24 cellular contexts compared by ENCODE assay signal in the genomic region with DNA sequence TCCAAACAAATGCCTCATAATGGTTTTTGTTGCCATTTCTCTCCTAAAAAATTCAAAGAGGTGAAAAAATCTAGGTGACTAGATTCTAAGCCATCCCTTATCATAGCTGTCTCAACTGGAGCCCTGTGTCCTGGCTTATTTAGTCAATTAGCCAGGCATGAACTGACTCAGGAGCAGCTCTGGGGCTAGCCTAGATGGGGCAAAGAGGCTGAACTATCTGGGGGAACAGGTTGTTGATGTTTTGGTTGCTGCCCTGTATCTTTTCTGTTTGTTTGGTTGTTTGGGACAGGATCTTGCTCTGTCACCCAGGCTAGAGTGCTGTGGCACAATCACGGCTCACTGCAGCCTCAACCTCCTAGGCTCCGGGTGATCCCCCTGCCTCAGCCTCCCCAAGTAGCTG.
"Had no signal": no experiment of that assay in that cellular context is flagged by ENCODE, and none has a peak within 500 bp of the region (broad histone marks: within the 10 kb centered on the region; RNA-seq: fewer than 3 reads in every experiment).

No MANE protein-coding gene starts in this region.

- H3K27ac ChIP-seq: colonic mucosa, epithelial cell of prostate, esophagus squamous epithelium, gastrocnemius medialis, heart right ventricle, left ventricle myocardium inferior, lower lobe of right lung had no signal

- H3K36me3 ChIP-seq: colonic mucosa, gastrocnemius medialis had no signal

- FAIRE-seq: kidney had no signal

- H3K4me1 ChIP-seq: colonic mucosa, esophagus squamous epithelium, gastrocnemius medialis, lower lobe of right lung had no signal

- H3K9me3 ChIP-seq: colonic mucosa, esophagus squamous epithelium, gastrocnemius medialis, heart right ventricle, left ventricle myocardium inferior, lower lobe of right lung, mucosa of descending colon had no signal

- ATAC-seq: esophagus mucosa, gastrocnemius medialis, heart right ventricle, lower lobe of right lung had no signal

- H3K27me3 ChIP-seq: colonic mucosa, esophagus squamous epithelium, gastrocnemius medialis, heart right ventricle had no signal

- H3K4me3 ChIP-seq: colonic mucosa, esophagus squamous epithelium, gastrocnemius medialis, heart right ventricle, left ventricle myocardium inferior, lower lobe of right lung, mucosa of descending colon had no signal

- DNase-seq: cerebellar nuclear complex; colonic mucosa; cortex of kidney; effector CD4-positive, alpha-beta T cell; effector memory CD4-positive, alpha-beta T cell; erythroblast; esophagus squamous epithelium; foreskin melanocyte; gastrocnemius medialis; glutamatergic neuron; head of caudate nucleus; heart right ventricle; hypothalamus; immature natural killer cell; islet precursor cell; kidney; kidney glomerular epithelial cell; left colon; left ventricle myocardium inferior; lower lobe of right lung; mesenchymal stem cell; mucosa of descending colon had no signal
